Comparison of ENCODE assay signal across 35 cellular contexts in genomic region chr20:37918035-37918434, GRCh38. TPM values are rescaled to one million over a fixed set of nuclear protein-coding genes. Genes with fewer than 3 reads are reported as not detected.
"Had no signal": no experiment of that assay in that cellular context is flagged by ENCODE, and none has a peak within 500 bp of the region (broad histone marks: within the 10 kb centered on the region; RNA-seq: fewer than 3 reads in every experiment).

No MANE protein-coding gene starts in this region.

- DNase-seq: activated CD4-positive, alpha-beta T cell treated with anti-CD3 and anti-CD28 coated beads for 1 hour; activated CD4-positive, alpha-beta T cell treated with anti-CD3 and anti-CD28 coated beads for 48 hours; activated CD4-positive, alpha-beta T cell treated with anti-CD3 and anti-CD28 coated beads, Interleukin-2, amount 50 U/mL, for 4 hours; activated CD4-positive, CD25-positive, alpha-beta regulatory T cell; activated CD8-positive, alpha-beta T cell treated with anti-CD3 and anti-CD28 coated beads for 36 hours; activated gamma-delta T cell; activated naive CD4-positive, alpha-beta T cell treated with Interleukin-2 at 50 U/mL for 16 hours; activated naive CD8-positive, alpha-beta T cell treated with anti-CD3 and anti-CD28 coated beads, Interleukin-2, amount 10 ng/mL, durations not matched to agents 7 days and 5 days; activated T-cell treated with anti-CD3 and anti-CD28 coated beads, Interleukin-2, amount 50 U/mL, for 1 hour; body of pancreas; caudate nucleus; Kasumi-1; KG1; MG63; NCI-H1048; NCI-H1105 treated with DMSO at 0.1 percent for 48 hours; NCI-H1436; NCI-H1694 treated with DMSO at 0.1 percent for 48 hours; NCI-H2029; NCI-H2171; NCI-H510A; NCI-H526; NCI-H748 treated with DMSO at 0.1 percent for 48 hours; PC-9; SIG-M5; SW 1271; T-helper 1 cell; T-helper 2 cell; T-helper 9 cell had no signal

- H3K27ac Mint-ChIP-seq: activated CD8-positive, alpha-beta T cell treated with anti-CD3 and anti-CD28 coated beads for 36 hours; activated naive CD4-positive, alpha-beta T cell treated with anti-CD3 and anti-CD28 coated beads, Interleukin-2, amount 50 U/mL, for 24 hours; activated naive CD8-positive, alpha-beta T cell treated with anti-CD3 and anti-CD28 coated beads, Interleukin-2, amount 10 ng/mL, durations not matched to agents 7 days and 5 days; activated T-helper 2 cell treated with anti-CD3 and anti-CD28 coated beads, Interferon-gamma antibody, Interleukin-2, Interleukin-4, amounts not matched to agents 10 μg/mL and 5 μg/mL and 100 μg/mL, durations not matched to agents 14 hours and 24 hours and 36 hours had no signal

- H3K36me3 Mint-ChIP-seq: activated naive CD4-positive, alpha-beta T cell treated with anti-CD3 and anti-CD28 coated beads, Interleukin-2, amount 50 U/mL, for 24 hours; activated naive CD8-positive, alpha-beta T cell treated with anti-CD3 and anti-CD28 coated beads, Interleukin-2, amount 10 ng/mL, durations not matched to agents 7 days and 5 days had no signal

- H3K9me3 Mint-ChIP-seq: activated CD8-positive, alpha-beta T cell treated with anti-CD3 and anti-CD28 coated beads for 36 hours; activated naive CD4-positive, alpha-beta T cell treated with anti-CD3 and anti-CD28 coated beads, Interleukin-2, amount 50 U/mL, for 24 hours; activated naive CD8-positive, alpha-beta T cell treated with anti-CD3 and anti-CD28 coated beads, Interleukin-2, amount 10 ng/mL, durations not matched to agents 7 days and 5 days; activated T-helper 2 cell treated with anti-CD3 and anti-CD28 coated beads, Interferon-gamma antibody, Interleukin-2, Interleukin-4, amounts not matched to agents 10 μg/mL and 5 μg/mL and 100 μg/mL, durations not matched to agents 14 hours and 24 hours and 36 hours had no signal

- H3K4me3 Mint-ChIP-seq: activated CD8-positive, alpha-beta T cell treated with anti-CD3 and anti-CD28 coated beads for 36 hours; activated naive CD4-positive, alpha-beta T cell treated with anti-CD3 and anti-CD28 coated beads, Interleukin-2, amount 50 U/mL, for 24 hours; activated naive CD8-positive, alpha-beta T cell treated with anti-CD3 and anti-CD28 coated beads, Interleukin-2, amount 10 ng/mL, durations not matched to agents 7 days and 5 days had no signal

- H3K9me3 ChIP-seq: body of pancreas, MG63 had no signal

- H3K4me2 ChIP-seq: PC-9 had no signal

- H3K27ac ChIP-seq: body of pancreas, PC-9, RWPE1, VCaP had no signal

- H2AFZ ChIP-seq: PC-9 had no signal

- H3K4me3 ChIP-seq: body of pancreas, MG63, PC-9 had no signal

- ATAC-seq: activated CD8-positive, alpha-beta T cell treated with anti-CD3 and anti-CD28 coated beads for 36 hours; body of pancreas; Right ventricle myocardium inferior had no signal

- H3K36me3 ChIP-seq: MG63 had no signal

RNA-seq across cellular contexts. Expression of gene VSTM2L, which starts 15.1 kb away (rescaled TPM):
- total RNA-seq: activated CD8-positive, alpha-beta memory T cell treated with anti-CD3 and anti-CD28 coated beads for 36 hours; activated CD8-positive, alpha-beta T cell treated with anti-CD3 and anti-CD28 coated beads for 36 hours; activated naive CD8-positive, alpha-beta T cell treated with anti-CD3 and anti-CD28 coated beads, Interleukin-2, amount 10 ng/mL, durations not matched to agents 7 days and 5 days had no signal
